ENCODE assay signal across 10 cellular contexts in genomic region chr3:112407214-112407887, GRCh38.
DNase-seq lines count a peak whose midpoint lies in the region; ATAC-seq, FAIRE-seq and TF ChIP-seq lines count a peak whose summit lies in the region.
"Had no signal": no experiment of that assay in that cellular context is flagged by ENCODE, and none has a peak within 500 bp of the region (broad histone marks: within the 10 kb centered on the region; RNA-seq: fewer than 3 reads in every experiment).

No MANE protein-coding gene starts in this region.

- no peak overlapping the region for H3K56ac ChIP-seq in H1 (replicated peaks; ENCODE audit: insufficient read length, low read depth, low read length)

- H4K20me1 ChIP-seq in H1 (replicated peaks in 1 of 2; ENCODE audit: control insufficient read depth in 1 of 2, insufficient read depth in 2 of 2, low read length in 2 of 2) (no peaks in the 10 kb centered on the region), smooth muscle cell (ENCODE audit: low read depth) (no peaks in the 10 kb centered on the region)

- peaks cover 0 to 2% (median 0%) of the 10 kb centered on the region in 8 donors for H3K9me3 Mint-ChIP-seq in CD4-positive, alpha-beta memory T cell

- TF ChIP-seq EP300 in H1 (IDR thresholded peaks at IDR 0.05; ENCODE audit: borderline replicate concordance in 1 of 2, low read depth in 2 of 2, low read length in 2 of 2): no peak

- no peak overlapping the region for H2BK12ac ChIP-seq in H1 (ENCODE audit: low read depth, low read length)

- H2AFZ ChIP-seq in H1 (ENCODE audit: low read length) (peak overlapping the region; percentile 11; the same call in 1 of the 2 replicates), smooth muscle cell (ENCODE audit: low read depth) (peak overlapping the region; percentile 55)

- H3K4me2 ChIP-seq in H1 (ENCODE audit: insufficient read depth in 1 of 2, low read depth in 2 of 2, low read length in 2 of 2) (no peak overlapping the region), smooth muscle cell (no peak overlapping the region)

- H2AK5ac ChIP-seq in H1 (ENCODE audit: low read depth, low read length): no peak overlapping the region

- no peaks in the 10 kb centered on the region for H3F3A ChIP-seq in smooth muscle cell (ENCODE audit: low read depth)

- peak overlapping the region; percentile 45; the same call in 1 of the 2 replicates for H2BK5ac ChIP-seq in H1 (ENCODE audit: low read depth, low read length)

- H3K14ac ChIP-seq in H1 (ENCODE audit: insufficient read length): no peak overlapping the region

- no peak overlapping the region for H3K18ac ChIP-seq in H1 (ENCODE audit: extremely low read depth, low read length)

- H3K79me2 ChIP-seq in H1 (ENCODE audit: control insufficient read depth in 1 of 2, insufficient read depth in 2 of 2, low read length in 2 of 2): no peaks in the 10 kb centered on the region
- no peaks in the 10 kb centered on the region for H3K79me2 ChIP-seq in smooth muscle cell (ENCODE audit: low read depth)

- TF ChIP-seq POLR2A in H1 (IDR thresholded peaks at IDR 0.05; ENCODE audit: control extremely low read depth in 1 of 2, low read depth in 2 of 2, low read length in 2 of 2): no peak

- H3K36me3 ChIP-seq in H1 (ENCODE audit: control insufficient read depth in 2 of 4, insufficient read depth in 4 of 4, low read length in 3 of 4) (no peaks in the 10 kb centered on the region), smooth muscle cell (ENCODE audit: low read depth) (no peaks in the 10 kb centered on the region), HAP-1 (replicated peaks) (no peaks in the 10 kb centered on the region)
- no peaks in the 10 kb centered on the region for H3K36me3 ChIP-seq in CD4-positive, alpha-beta memory T cell (ENCODE audit: insufficient read depth, low read length)

- intact Hi-C loops in CD4-positive, alpha-beta memory T cell (cut with micrococcal nuclease): no loop called here

- H3K79me1 ChIP-seq in H1 (ENCODE audit: low read depth, low read length): no peaks in the 10 kb centered on the region

- H4K91ac ChIP-seq in H1 (replicated peaks; ENCODE audit: insufficient read length, low read length): no peak overlapping the region

- no peak overlapping the region for H2BK15ac ChIP-seq in H1 (ENCODE audit: low read length)

- no peak overlapping the region for H2BK20ac ChIP-seq in H1 (ENCODE audit: low read length)

- H3K36me3 Mint-ChIP-seq in CD4-positive, alpha-beta memory T cell: no peaks in the 10 kb centered on the region

- no peaks in the 10 kb centered on the region for H3K27me3 ChIP-seq in H1 (replicated peaks in 1 of 4; ENCODE audit: control insufficient read depth in 3 of 4, extremely low read depth in 1 of 4, insufficient read depth in 3 of 4, low read length in 3 of 4)
- no peaks in the 10 kb centered on the region for H3K27me3 ChIP-seq in smooth muscle cell (ENCODE audit: low read depth)
- H3K27me3 ChIP-seq in HAP-1 (ENCODE audit: low read depth): no peaks in the 10 kb centered on the region
- H3K27me3 ChIP-seq in CD4-positive, alpha-beta memory T cell (ENCODE audit: insufficient read depth, low read length): no peaks in the 10 kb centered on the region

- TF ChIP-seq CTCF in H1 (IDR thresholded peaks at IDR 0.05; ENCODE audit: control extremely low read depth in 1 of 3, insufficient read depth in 1 of 3, low read depth in 1 of 3, low read length in 3 of 3) (no peak), smooth muscle cell (IDR thresholded peaks at IDR 0.05; ENCODE audit: borderline replicate concordance, insufficient read depth, poor library complexity, severe bottlenecking) (no peak)

- no peak overlapping the region for H3K4ac ChIP-seq in H1 (replicated peaks; ENCODE audit: insufficient read length, low read depth, low read length)

- peak; percentile 92 for FAIRE-seq in GM19239 (lab: Jason Lieb, UNC)
- no peak for FAIRE-seq in H1 (lab: Jason Lieb, UNC)

- H2BK120ac ChIP-seq in H1 (replicated peaks; ENCODE audit: low read depth, low read length): peak overlapping the region; percentile 59

- H3K4me3 ChIP-seq in H1 (ENCODE audit: extremely low read depth in 1 of 4, insufficient read depth in 2 of 4, low read depth in 3 of 4, low read length in 4 of 4): no peak overlapping the region
- H3K4me3 ChIP-seq in smooth muscle cell: peak overlapping the region; percentile 6
- H3K4me3 ChIP-seq in HAP-1: no peak overlapping the region
- H3K4me3 ChIP-seq in CD4-positive, alpha-beta memory T cell (ENCODE audit: low read length in 2 of 2): no peak overlapping the region

- ATAC-seq in HG03354 (IDR thresholded peaks at IDR 0.05; ENCODE audit: poor library complexity, severe bottlenecking, unreplicated experiment): peak; percentile 59
- no peak for ATAC-seq in GM21423 (IDR thresholded peaks at IDR 0.05; ENCODE audit: unreplicated experiment)

- CTCF ChIA-PET in H1 (lab: Charles Lee; ENCODE audit: partially characterized antibody): interaction anchor here (0.7 to 1.2 kb wide), 2 partner anchors 29 to 30 kb away, joined by 3 read pairs; no protein-coding TSS in a partner anchor
- CTCF ChIA-PET in CD4-positive, alpha-beta memory T cell (lab: Charles Lee; ENCODE audit: partially characterized antibody): no interaction called here

- POLR2A ChIA-PET in H1 (lab: Charles Lee; ENCODE audit: partially characterized antibody): interaction anchor here (0.9 kb wide), 1 partner anchor 9 kb away, joined by 4 read pairs; no protein-coding TSS in a partner anchor
- POLR2A ChIA-PET in CD4-positive, alpha-beta memory T cell (lab: Charles Lee; ENCODE audit: partially characterized antibody): no interaction called here

- H3K27ac ChIP-seq in H1 (ENCODE audit: low read depth, low read length) (no peak overlapping the region), smooth muscle cell (ENCODE audit: low read depth) (no peak overlapping the region)
- no peak overlapping the region for H3K27ac ChIP-seq in CD4-positive, alpha-beta memory T cell (ENCODE audit: low read depth, low read length)

- H3K27ac Mint-ChIP-seq in CD4-positive, alpha-beta memory T cell: peak overlapping the region in 1 of 7 donors; percentile 31

- WGBS in H1 (ENCODE audit: extremely low coverage in 1 of 2, insufficient coverage in 1 of 2, insufficient read length in 1 of 2, insufficient replicate concordance in 2 of 2, low coverage in 1 of 2, low lambda C conversion rate in 2 of 2, missing lambda C conversion rate in 1 of 2), 2 experiments: 86% methylated on average over 6 of the region's 6 CpGs; no CpG with 5 or more reads in 1 of the 2 experiments
- WGBS in smooth muscle cell (ENCODE audit: low lambda C conversion rate): 78% methylated on average over 6 of the region's 6 CpGs

- H4K5ac ChIP-seq in H1 (ENCODE audit: insufficient read length, low read depth, low read length): no peak overlapping the region

- in situ Hi-C loops in HAP-1 (cut with MboI; ENCODE audit: low sequenced_read_pairs): no loop called here

- no peak for TF ChIP-seq RAD21 in H1 (IDR thresholded peaks at IDR 0.05 in 1 of 2, conservative IDR thresholded peaks at IDR 0.05 in 1 of 2; ENCODE audit: low read depth in 2 of 2, low read length in 2 of 2)

- H3K4me1 Mint-ChIP-seq in CD4-positive, alpha-beta memory T cell: peaks cover 6 to 9% (median 7%) of the 10 kb centered on the region in 4 donors

- no peak overlapping the region for H3K4me3 Mint-ChIP-seq in CD4-positive, alpha-beta memory T cell

- H3K4me1 ChIP-seq in H1 (replicated peaks in 1 of 4; ENCODE audit: control insufficient read depth in 3 of 4, insufficient read depth in 4 of 4, low read length in 3 of 4): peaks cover 0 to 14% (median 8%) of the 10 kb centered on the region in 4 experiments; a peak in 4 of 7 replicates
- no peaks in the 10 kb centered on the region for H3K4me1 ChIP-seq in smooth muscle cell (ENCODE audit: low read depth)
- no peaks in the 10 kb centered on the region for H3K4me1 ChIP-seq in HAP-1
- H3K4me1 ChIP-seq in CD4-positive, alpha-beta memory T cell (ENCODE audit: insufficient read depth, low read length): no peaks in the 10 kb centered on the region

- no peak overlapping the region for H4K8ac ChIP-seq in H1 (ENCODE audit: extremely low read depth, insufficient read depth, low read length)

- H3K27me3 Mint-ChIP-seq in CD4-positive, alpha-beta memory T cell: peaks cover 0 to 1% of the 10 kb centered on the region in 2 donors

- H3K9me3 ChIP-seq in H1 (ENCODE audit: insufficient read depth in 2 of 2, low read depth in 1 of 2, low read length in 1 of 2): no peaks in the 10 kb centered on the region
- no peaks in the 10 kb centered on the region for H3K9me3 ChIP-seq in smooth muscle cell (replicated peaks; ENCODE audit: low read depth)
- no peaks in the 10 kb centered on the region for H3K9me3 ChIP-seq in HAP-1
- no peaks in the 10 kb centered on the region for H3K9me3 ChIP-seq in CD4-positive, alpha-beta memory T cell (ENCODE audit: control insufficient read depth in 1 of 2, low read length in 2 of 2)

- H3K23me2 ChIP-seq in H1 (ENCODE audit: low read depth, low read length): no peaks in the 10 kb centered on the region

- no peak overlapping the region for H3K23ac ChIP-seq in H1 (ENCODE audit: insufficient read length)

- H3K9ac ChIP-seq in H1 (replicated peaks in 1 of 4; ENCODE audit: extremely low read depth in 1 of 4, low read depth in 3 of 4, low read length in 3 of 4) (no peak overlapping the region), smooth muscle cell (ENCODE audit: low read depth) (no peak overlapping the region)

- DNase-seq in GM19239 (ENCODE audit: insufficient read length, low spot score) (no peak), H1 (ENCODE audit: low read depth in 1 of 2, low spot score in 2 of 2) (no peak), smooth muscle cell (lab: John Stamatoyannopoulos, UW; ENCODE audit: unreplicated experiment) (no peak), NCI-H748 treated with DMSO at 0.1 percent for 48 hours (lab: John Stamatoyannopoulos, UW) (no peak), HAP-1 (ENCODE audit: low spot score in 2 of 2) (no peak)
- DNase-seq in CD4-positive, alpha-beta memory T cell: no peak
- DNase-seq: DND-41, NCI-H2171 treated with DMSO at 0.1 percent for 48 hours had no signal

TF ChIP-seq in H1, 55 proteins besides CTCF, POLR2A, EP300 and RAD21 (continues in another document):
- TF ChIP-seq SRF (IDR thresholded peaks at IDR 0.05; ENCODE audit: low read depth, low read length) (no peak), NRF1 (IDR thresholded peaks at IDR 0.05; ENCODE audit: low read depth, low read length) (no peak), ZNF274 (IDR thresholded peaks at IDR 0.05; ENCODE audit: borderline replicate concordance, extremely low read depth, low read length) (no peak), MAFK (IDR thresholded peaks at IDR 0.05; ENCODE audit: low read depth, low read length) (no peak), CHD2 (IDR thresholded peaks at IDR 0.05; ENCODE audit: low read length) (no peak), SIN3A (conservative IDR thresholded peaks at IDR 0.05 in 1 of 2, IDR thresholded peaks at IDR 0.05 in 1 of 2; ENCODE audit: low read depth in 1 of 2, low read length in 2 of 2) (no peak), POLR2AphosphoS5 (IDR thresholded peaks at IDR 0.05; ENCODE audit: low read depth, low read length) (no peak), CREB1 (IDR thresholded peaks at IDR 0.05) (no peak)
